In the genomic region with DNA sequence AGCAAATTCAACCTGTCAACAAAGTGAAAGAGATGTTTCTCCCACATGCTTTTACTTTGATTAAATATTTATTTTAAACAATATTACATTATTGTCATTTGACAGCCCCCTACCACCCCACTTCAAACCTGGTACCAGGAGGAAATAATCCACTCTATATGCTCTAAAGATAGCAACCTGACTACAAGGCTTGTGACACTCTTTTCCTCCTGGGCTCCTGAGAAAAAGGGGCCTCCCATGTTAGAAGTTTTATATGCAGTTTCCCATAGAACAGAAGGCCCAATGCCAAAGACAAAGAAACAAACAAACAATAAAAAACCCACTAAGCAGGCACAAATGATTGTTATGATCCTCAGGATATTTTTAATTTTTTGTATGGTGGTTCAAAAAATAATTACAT, we compare ENCODE assay signal across 2 cellular contexts.
TF ChIP-seq lines count a peak whose summit lies in the region.

No MANE protein-coding gene starts in this region.

TF ChIP-seq in A549, 52 proteins besides CTCF, POLR2A, EP300 and RAD21:
- no peak for TF ChIP-seq HOXB13 (CRISPR knock-in tag; IDR thresholded peaks at IDR 0.05; ENCODE audit: low read depth)
- no peak for TF ChIP-seq HOXB5 (CRISPR knock-in tag; IDR thresholded peaks at IDR 0.05)
- no peak for TF ChIP-seq FOSL2 (IDR thresholded peaks at IDR 0.05)
- no peak for TF ChIP-seq FOSL2 (CRISPR knock-in tag; IDR thresholded peaks at IDR 0.05)
- TF ChIP-seq, protein P1, sequence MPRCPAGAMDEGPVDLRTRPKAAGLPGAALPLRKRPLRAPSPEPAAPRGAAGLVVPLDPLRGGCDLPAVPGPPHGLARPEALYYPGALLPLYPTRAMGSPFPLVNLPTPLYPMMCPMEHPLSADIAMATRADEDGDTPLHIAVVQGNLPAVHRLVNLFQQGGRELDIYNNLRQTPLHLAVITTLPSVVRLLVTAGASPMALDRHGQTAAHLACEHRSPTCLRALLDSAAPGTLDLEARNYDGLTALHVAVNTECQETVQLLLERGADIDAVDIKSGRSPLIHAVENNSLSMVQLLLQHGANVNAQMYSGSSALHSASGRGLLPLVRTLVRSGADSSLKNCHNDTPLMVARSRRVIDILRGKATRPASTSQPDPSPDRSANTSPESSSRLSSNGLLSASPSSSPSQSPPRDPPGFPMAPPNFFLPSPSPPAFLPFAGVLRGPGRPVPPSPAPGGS (IDR thresholded peaks at IDR 0.05) = no peak
- TF ChIP-seq POLR2AphosphoS2 (conservative IDR thresholded peaks at IDR 0.05; ENCODE audit: low read length) = no peak
- TF ChIP-seq ESRRA (IDR thresholded peaks at IDR 0.05; ENCODE audit: borderline replicate concordance, low read length) = no peak
- TF ChIP-seq, protein P2, sequence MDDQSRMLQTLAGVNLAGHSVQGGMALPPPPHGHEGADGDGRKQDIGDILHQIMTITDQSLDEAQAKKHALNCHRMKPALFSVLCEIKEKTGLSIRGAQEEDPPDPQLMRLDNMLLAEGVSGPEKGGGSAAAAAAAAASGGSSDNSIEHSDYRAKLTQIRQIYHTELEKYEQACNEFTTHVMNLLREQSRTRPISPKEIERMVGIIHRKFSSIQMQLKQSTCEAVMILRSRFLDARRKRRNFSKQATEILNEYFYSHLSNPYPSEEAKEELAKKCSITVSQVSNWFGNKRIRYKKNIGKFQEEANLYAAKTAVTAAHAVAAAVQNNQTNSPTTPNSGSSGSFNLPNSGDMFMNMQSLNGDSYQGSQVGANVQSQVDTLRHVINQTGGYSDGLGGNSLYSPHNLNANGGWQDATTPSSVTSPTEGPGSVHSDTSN (IDR thresholded peaks at IDR 0.05) = no peak
- no peak for TF ChIP-seq CBX2 (IDR thresholded peaks at IDR 0.05; ENCODE audit: borderline replicate concordance, low read depth)
- TF ChIP-seq ZSCAN20 (CRISPR knock-in tag; IDR thresholded peaks at IDR 0.05) = no peak
- no peak for TF ChIP-seq RCOR1 (IDR thresholded peaks at IDR 0.05; ENCODE audit: low read depth, low read length)
- TF ChIP-seq MAZ (IDR thresholded peaks at IDR 0.05; ENCODE audit: borderline replicate concordance, low read depth, low read length) = no peak
- no peak for TF ChIP-seq MAFK (IDR thresholded peaks at IDR 0.05; ENCODE audit: partially characterized antibody)
- no peak for TF ChIP-seq FOXS1 (CRISPR knock-in tag; IDR thresholded peaks at IDR 0.05)
- TF ChIP-seq KDM5A (IDR thresholded peaks at IDR 0.05) = no peak
- TF ChIP-seq, protein P3, sequence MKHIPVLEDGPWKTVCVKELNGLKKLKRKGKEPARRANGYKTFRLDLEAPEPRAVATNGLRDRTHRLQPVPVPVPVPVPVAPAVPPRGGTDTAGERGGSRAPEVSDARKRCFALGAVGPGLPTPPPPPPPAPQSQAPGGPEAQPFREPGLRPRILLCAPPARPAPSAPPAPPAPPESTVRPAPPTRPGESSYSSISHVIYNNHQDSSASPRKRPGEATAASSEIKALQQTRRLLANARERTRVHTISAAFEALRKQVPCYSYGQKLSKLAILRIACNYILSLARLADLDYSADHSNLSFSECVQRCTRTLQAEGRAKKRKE (CRISPR knock-in tag; IDR thresholded peaks at IDR 0.05; ENCODE audit: low read depth) = no peak

TF ChIP-seq in endothelial cell of umbilical vein, 7 proteins besides CTCF, POLR2A, EP300 and RAD21:
- TF ChIP-seq GATA2 (IDR thresholded peaks at IDR 0.05; ENCODE audit: insufficient read depth, insufficient read length, low read depth, low read length) (no peak), FOS (IDR thresholded peaks at IDR 0.05; ENCODE audit: borderline replicate concordance, insufficient read depth, low read length) (peak; percentile 4)
